ENCODE assay signal across 15 cellular contexts in the genomic region with DNA sequence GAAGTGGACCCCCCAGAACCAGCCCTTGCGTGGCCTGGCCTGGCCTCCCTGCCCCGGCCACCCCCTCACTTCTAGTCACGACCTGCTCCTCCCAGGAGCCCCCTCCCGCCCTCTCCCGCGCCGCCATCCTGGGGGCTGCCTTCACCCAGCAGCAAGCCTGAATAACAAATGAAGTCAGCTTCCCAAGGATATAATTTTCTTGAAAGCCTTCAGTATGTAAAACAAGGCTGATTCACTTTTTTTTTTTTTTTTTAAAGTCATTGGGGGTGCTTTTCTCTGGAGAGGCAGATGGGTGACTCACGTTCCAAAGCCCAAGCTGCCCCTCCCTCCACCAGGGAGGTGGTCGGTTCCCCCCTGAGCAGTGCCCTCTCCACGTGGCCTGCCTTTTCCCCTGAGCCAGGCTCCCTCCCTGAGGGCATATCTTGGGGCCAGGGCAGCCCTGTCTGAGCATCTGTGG.
DNase-seq lines count a peak whose midpoint lies in the region; ATAC-seq and TF ChIP-seq lines count a peak whose summit lies in the region.
"Had no signal": no experiment of that assay in that cellular context is flagged by ENCODE, and none has a peak within 500 bp of the region (broad histone marks: within the 10 kb centered on the region; RNA-seq: fewer than 3 reads in every experiment).

No MANE protein-coding gene starts in this region.

- H3K4me1 ChIP-seq in HUES64 (ENCODE audit: insufficient read depth, low read length) (peaks cover 16% of the 10 kb centered on the region), body of pancreas (peaks cover 46% of the 10 kb centered on the region), esophagus squamous epithelium (no peaks in the 10 kb centered on the region)
- H3K4me1 ChIP-seq: SJSA1, upper lobe of left lung had no signal

- TF ChIP-seq CTCF in BJ (IDR thresholded peaks at IDR 0.05; ENCODE audit: insufficient read depth, low read depth, low read length) (no peak), choroid plexus epithelial cell (conservative IDR thresholded peaks at IDR 0.05; ENCODE audit: low read depth, low read length) (no peak), neural cell (IDR thresholded peaks at IDR 0.05; ENCODE audit: poor library complexity, severe bottlenecking) (no peak), body of pancreas (IDR thresholded peaks at IDR 0.05) (no peak), esophagus squamous epithelium (IDR thresholded peaks at IDR 0.05) (no peak)

- H3K9ac ChIP-seq in HUES64 (ENCODE audit: low read depth, low read length) = no peak overlapping the region
- peak overlapping the region; percentile 37 for H3K9ac ChIP-seq in neural cell (ENCODE audit: low read length)

- no peak for TF ChIP-seq RAD21 in neural cell (conservative IDR thresholded peaks at IDR 0.05)

- ATAC-seq in body of pancreas = no peak

- H2AFZ ChIP-seq in neural cell (ENCODE audit: low read depth, low read length) = no peak overlapping the region

- H3K9me3 ChIP-seq in HUES64 (ENCODE audit: insufficient read depth, low read depth, low read length) (no peaks in the 10 kb centered on the region), neural cell (ENCODE audit: low read length) (no peaks in the 10 kb centered on the region), body of pancreas (no peaks in the 10 kb centered on the region), esophagus squamous epithelium (no peaks in the 10 kb centered on the region)
- H3K9me3 ChIP-seq: esophagus muscularis mucosa, SJSA1, upper lobe of left lung had no signal

- H3K27me3 ChIP-seq in BJ (ENCODE audit: control insufficient read depth, insufficient read depth, low read length) = no peaks in the 10 kb centered on the region
- H3K27me3 ChIP-seq in HUES64 (ENCODE audit: insufficient read depth, low read length) = no peaks in the 10 kb centered on the region
- no peaks in the 10 kb centered on the region for H3K27me3 ChIP-seq in neural cell (ENCODE audit: insufficient read depth, low read depth, low read length)
- H3K27me3 ChIP-seq in body of pancreas = no peaks in the 10 kb centered on the region
- H3K27me3 ChIP-seq in esophagus squamous epithelium = no peaks in the 10 kb centered on the region
- H3K27me3 ChIP-seq: esophagus muscularis mucosa, SJSA1, upper lobe of left lung had no signal

- H4K20me1 ChIP-seq in neural cell (ENCODE audit: insufficient read depth) = no peaks in the 10 kb centered on the region

- TF ChIP-seq POLR2A in body of pancreas (IDR thresholded peaks at IDR 0.05) = no peak
- no peak for TF ChIP-seq POLR2A in esophagus squamous epithelium (IDR thresholded peaks at IDR 0.05)

- POLR2A ChIA-PET in BJ (lab: Charles Lee) = interaction anchor here (0.6 kb wide), 1 partner anchor 322 kb away, joined by 4 read pairs; no protein-coding TSS in a partner anchor

- no peaks in the 10 kb centered on the region for H3K79me2 ChIP-seq in neural cell (replicated peaks; ENCODE audit: insufficient read depth, low read length)

- no peaks in the 10 kb centered on the region for H3K9me2 ChIP-seq in neural cell (ENCODE audit: insufficient read depth, low read length)

- TF ChIP-seq EP300 in neural cell (conservative IDR thresholded peaks at IDR 0.05; ENCODE audit: poor library complexity, severe bottlenecking) = no peak

- no peak overlapping the region for H3K4me2 ChIP-seq in neural cell (ENCODE audit: low read length)

- H3K36me3 ChIP-seq in BJ (ENCODE audit: control insufficient read depth, insufficient read depth, low read length) (peaks cover 26% of the 10 kb centered on the region), HUES64 (ENCODE audit: insufficient read depth, low read length) (no peaks in the 10 kb centered on the region), neural cell (ENCODE audit: insufficient read depth, low read length) (no peaks in the 10 kb centered on the region), body of pancreas (replicated peaks in 1 of 2; ENCODE audit: insufficient read depth in 1 of 2, low read depth in 2 of 2) (no peaks in the 10 kb centered on the region), esophagus squamous epithelium (peaks cover 6 to 93% (median 8%) of the 10 kb centered on the region in 3 donors)

- no peaks in the 10 kb centered on the region for H3F3A ChIP-seq in neural cell (ENCODE audit: insufficient read depth, low read length, poor library complexity, severe bottlenecking)

- H3K27ac ChIP-seq in HUES64 (ENCODE audit: low read depth, low read length) (peak overlapping the region; percentile 80), neural cell (ENCODE audit: low read length) (peak overlapping the region; percentile 61), body of pancreas (no peak overlapping the region), esophagus squamous epithelium (no peak overlapping the region)
- H3K27ac ChIP-seq: esophagus muscularis mucosa, SJSA1, upper lobe of left lung had no signal

- H3K4me3 ChIP-seq in BJ (ENCODE audit: low read depth, low read length) (no peak overlapping the region), HUES64 (ENCODE audit: low read length) (no peak overlapping the region), choroid plexus epithelial cell (ENCODE audit: low read depth, low read length) (no peak overlapping the region), neural cell (ENCODE audit: low read length) (peak overlapping the region; percentile 20), body of pancreas (no peak overlapping the region), esophagus squamous epithelium (no peak overlapping the region)
- H3K4me3 ChIP-seq: esophagus muscularis mucosa, SJSA1, upper lobe of left lung had no signal

- peak; percentile 37 for DNase-seq in BJ (ENCODE audit: low read depth)
- peak; percentile 61 for DNase-seq in choroid plexus epithelial cell (ENCODE audit: low read depth)
- DNase-seq in body of pancreas = no peak
- DNase-seq in medulla oblongata (ENCODE audit: extremely low spot score) = no peak
- no peak for DNase-seq in activated CD4-positive, alpha-beta T cell treated with anti-CD3 and anti-CD28 coated beads, Interleukin-2, amount 50 U/mL, for 1 hour
- DNase-seq in esophagus squamous epithelium (lab: John Stamatoyannopoulos, UW) = no peak
- DNase-seq: cortex of kidney; DND-41; NK-92 treated with Interleukin-12 subunit alpha and Interleukin-12 subunit beta, amount 100 ng/mL, for 24 hours; stimulated activated CD4-positive, alpha-beta T cell treated with anti-CD3 and anti-CD28 coated beads, Interleukin-2, amount 100 ng/mL, for 48 hours had no signal

- CTCF ChIA-PET in BJ (lab: Yijun Ruan, JAX) = no interaction called here

- intact Hi-C loops in body of pancreas (cut with DNase I) = no loop called here
- intact Hi-C loops in esophagus squamous epithelium (cut with DNase I) = no loop called here

- 11% methylated on average over 10 of the region's 10 CpGs for WGBS in HUES64
- 85 to 87% methylated on average over 9 to 10 of the region's 10 CpGs for WGBS in body of pancreas, 2 donors
- WGBS in esophagus squamous epithelium, 2 donors = 76 to 79% methylated on average over 8 to 9 of the region's 10 CpGs

TF ChIP-seq in neural cell, 6 proteins besides CTCF, POLR2A, EP300 and RAD21:
- TF ChIP-seq MXI1 (conservative IDR thresholded peaks at IDR 0.05; ENCODE audit: poor library complexity, severe bottlenecking) (no peak), POLR2AphosphoS5 (IDR thresholded peaks at IDR 0.05) (no peak)
- TF ChIP-seq, protein P1, sequence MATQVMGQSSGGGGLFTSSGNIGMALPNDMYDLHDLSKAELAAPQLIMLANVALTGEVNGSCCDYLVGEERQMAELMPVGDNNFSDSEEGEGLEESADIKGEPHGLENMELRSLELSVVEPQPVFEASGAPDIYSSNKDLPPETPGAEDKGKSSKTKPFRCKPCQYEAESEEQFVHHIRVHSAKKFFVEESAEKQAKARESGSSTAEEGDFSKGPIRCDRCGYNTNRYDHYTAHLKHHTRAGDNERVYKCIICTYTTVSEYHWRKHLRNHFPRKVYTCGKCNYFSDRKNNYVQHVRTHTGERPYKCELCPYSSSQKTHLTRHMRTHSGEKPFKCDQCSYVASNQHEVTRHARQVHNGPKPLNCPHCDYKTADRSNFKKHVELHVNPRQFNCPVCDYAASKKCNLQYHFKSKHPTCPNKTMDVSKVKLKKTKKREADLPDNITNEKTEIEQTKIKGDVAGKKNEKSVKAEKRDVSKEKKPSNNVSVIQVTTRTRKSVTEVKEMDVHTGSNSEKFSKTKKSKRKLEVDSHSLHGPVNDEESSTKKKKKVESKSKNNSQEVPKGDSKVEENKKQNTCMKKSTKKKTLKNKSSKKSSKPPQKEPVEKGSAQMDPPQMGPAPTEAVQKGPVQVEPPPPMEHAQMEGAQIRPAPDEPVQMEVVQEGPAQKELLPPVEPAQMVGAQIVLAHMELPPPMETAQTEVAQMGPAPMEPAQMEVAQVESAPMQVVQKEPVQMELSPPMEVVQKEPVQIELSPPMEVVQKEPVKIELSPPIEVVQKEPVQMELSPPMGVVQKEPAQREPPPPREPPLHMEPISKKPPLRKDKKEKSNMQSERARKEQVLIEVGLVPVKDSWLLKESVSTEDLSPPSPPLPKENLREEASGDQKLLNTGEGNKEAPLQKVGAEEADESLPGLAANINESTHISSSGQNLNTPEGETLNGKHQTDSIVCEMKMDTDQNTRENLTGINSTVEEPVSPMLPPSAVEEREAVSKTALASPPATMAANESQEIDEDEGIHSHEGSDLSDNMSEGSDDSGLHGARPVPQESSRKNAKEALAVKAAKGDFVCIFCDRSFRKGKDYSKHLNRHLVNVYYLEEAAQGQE (IDR thresholded peaks at IDR 0.05; ENCODE audit: borderline replicate concordance) = no peak

Comparison
In these comparisons a context has a peak if more than half of its experiments do, and no peak if none do; other contexts are left out.
1. DNase-seq: peak in BJ (single experiment) and choroid plexus epithelial cell (single experiment); none in body of pancreas (0 of 4), medulla oblongata (single experiment), activated CD4-positive, alpha-beta T cell treated with anti-CD3 and anti-CD28 coated beads, Interleukin-2, amount 50 U/mL, for 1 hour (single experiment) and esophagus squamous epithelium (single experiment).
2. H3K27ac ChIP-seq: peak in HUES64 (single experiment) and neural cell (single experiment); none in body of pancreas (0 of 4) and esophagus squamous epithelium (0 of 4).